In genomic region chr6:110063864-110064263, GRCh38 we compare ENCODE assay signal across 14 cellular contexts.
DNase-seq lines count a peak whose midpoint lies in the region; ATAC-seq and TF ChIP-seq lines count a peak whose summit lies in the region.
"Had no signal": no experiment of that assay in that cellular context is flagged by ENCODE, and none has a peak within 500 bp of the region (broad histone marks: within the 10 kb centered on the region; RNA-seq: fewer than 3 reads in every experiment).

No MANE protein-coding gene starts in this region.

- peak overlapping the region; percentile 54 for H2AFZ ChIP-seq in neural progenitor cell (replicated peaks)

- H3K79me2 ChIP-seq in neural progenitor cell (ENCODE audit: low read depth): no peaks in the 10 kb centered on the region
- no peaks in the 10 kb centered on the region for H3K79me2 ChIP-seq in mesendoderm (ENCODE audit: control insufficient read depth, insufficient read depth, low read length)

- H2BK5ac ChIP-seq in mesendoderm (ENCODE audit: low read length): no peak overlapping the region

- H3K4me3 ChIP-seq in neural progenitor cell (no peak overlapping the region), mesendoderm (ENCODE audit: low read length) (no peak overlapping the region)
- H3K4me3 ChIP-seq: mucosa of descending colon had no signal

- peak; percentile 52 for ATAC-seq in HG02642 (IDR thresholded peaks at IDR 0.05; ENCODE audit: poor library complexity, unreplicated experiment)
- no peak for ATAC-seq in GM21528 (IDR thresholded peaks at IDR 0.05; ENCODE audit: low FRiP score, unreplicated experiment)
- ATAC-seq: mucosa of descending colon had no signal

- H3K27me3 ChIP-seq in neural progenitor cell: no peaks in the 10 kb centered on the region
- no peaks in the 10 kb centered on the region for H3K27me3 ChIP-seq in mesendoderm (ENCODE audit: insufficient read depth, low read length, poor library complexity)

- no peak overlapping the region for H2BK120ac ChIP-seq in mesendoderm (ENCODE audit: low read depth, low read length)

- H2BK15ac ChIP-seq in mesendoderm (replicated peaks; ENCODE audit: low read depth): no peak overlapping the region

- H3K56ac ChIP-seq in mesendoderm (ENCODE audit: low read length): no peak overlapping the region

- H3K27ac ChIP-seq in neural progenitor cell (no peak overlapping the region), mesendoderm (ENCODE audit: low read depth, low read length) (no peak overlapping the region)

- peaks cover 6% of the 10 kb centered on the region for H3K27me3 Mint-ChIP-seq in neural progenitor cell (ENCODE audit: insufficient read depth, low read depth)

- peaks cover 40% of the 10 kb centered on the region for H3K4me1 ChIP-seq in neural progenitor cell
- no peaks in the 10 kb centered on the region for H3K4me1 ChIP-seq in mesendoderm (ENCODE audit: control insufficient read depth, low read depth, low read length)

- H3F3A ChIP-seq in neural progenitor cell (ENCODE audit: low read depth): no peaks in the 10 kb centered on the region

- H4K20me1 ChIP-seq in neural progenitor cell (ENCODE audit: low read depth): no peaks in the 10 kb centered on the region

- no CpG with 5 or more reads among the region's 5 CpGs for WGBS in mesendoderm (ENCODE audit: extremely low coverage, insufficient coverage, low lambda C conversion rate)

- H3K4me2 ChIP-seq in neural progenitor cell: peak overlapping the region; percentile 14
- H3K4me2 ChIP-seq in mesendoderm (ENCODE audit: low read length): no peak overlapping the region

- H3K4me1 Mint-ChIP-seq in neural progenitor cell: peaks cover 72% of the 10 kb centered on the region

- H3K4ac ChIP-seq in mesendoderm (ENCODE audit: low read depth, low read length): no peak overlapping the region

- H4K5ac ChIP-seq in mesendoderm (ENCODE audit: low read length): no peak overlapping the region

- no peak overlapping the region for H3K4me3 Mint-ChIP-seq in neural progenitor cell

- H3K9me3 ChIP-seq in neural progenitor cell (ENCODE audit: low read depth): no peaks in the 10 kb centered on the region
- H3K9me3 ChIP-seq: mucosa of descending colon had no signal

- H3K36me3 ChIP-seq in neural progenitor cell: no peaks in the 10 kb centered on the region
- no peaks in the 10 kb centered on the region for H3K36me3 ChIP-seq in mesendoderm (ENCODE audit: control insufficient read depth, insufficient read depth, low read length)

- H3K9me3 Mint-ChIP-seq in neural progenitor cell: no peaks in the 10 kb centered on the region

- peak overlapping the region; percentile 82 for H3K27ac Mint-ChIP-seq in neural progenitor cell

- H3K23ac ChIP-seq in mesendoderm (ENCODE audit: low read length): no peak overlapping the region

- no peak overlapping the region for H3K18ac ChIP-seq in mesendoderm (ENCODE audit: low read length)

- H4K8ac ChIP-seq in mesendoderm (ENCODE audit: low read depth, low read length): no peak overlapping the region

- DNase-seq in SIG-M5 treated with dmso at 0.1 percent for 504 hours (lab: John Stamatoyannopoulos, UW; ENCODE audit: unreplicated experiment): peak; percentile 23
- no peak for DNase-seq in SIG-M5 (lab: John Stamatoyannopoulos, UW)
- DNase-seq in NCI-H345 (lab: John Stamatoyannopoulos, UW): peak; percentile 69
- DNase-seq in neural progenitor cell (ENCODE audit: low spot score): no peak
- no peak for DNase-seq in mesendoderm
- no peak for DNase-seq in NCI-H1436 (lab: John Stamatoyannopoulos, UW)
- DNase-seq: activated gamma-delta T cell; Calu3; mucosa of descending colon; RPMI8226; stimulated activated CD4-positive, alpha-beta T cell treated with anti-CD3 and anti-CD28 coated beads, Interleukin-4, amount 100 ng/mL, for 4 hours; substantia nigra had no signal

- H3K36me3 Mint-ChIP-seq in neural progenitor cell: no peaks in the 10 kb centered on the region

- H3K9ac ChIP-seq in neural progenitor cell (no peak overlapping the region), mesendoderm (ENCODE audit: low read length) (no peak overlapping the region)

- no peak for TF ChIP-seq CTCF in neural progenitor cell (IDR thresholded peaks at IDR 0.05)

- no peak overlapping the region for H2AK5ac ChIP-seq in mesendoderm (ENCODE audit: low read length)

- no peaks in the 10 kb centered on the region for H3K79me1 ChIP-seq in mesendoderm (ENCODE audit: low read length)

Comparison
In these comparisons a context has a peak if more than half of its experiments do, and no peak if none do; other contexts are left out.
1. DNase-seq: peak in SIG-M5 treated with dmso at 0.1 percent for 504 hours (single experiment) and NCI-H345 (single experiment); none in SIG-M5 (single experiment), neural progenitor cell (single experiment), mesendoderm (single experiment) and NCI-H1436 (single experiment).